9 cellular contexts compared by ENCODE assay signal in genomic region chr10:17512341-17513001, GRCh38. TPM values are rescaled to one million over a fixed set of nuclear protein-coding genes. Genes with fewer than 3 reads are reported as not detected.
A peak's percentile ranks its signal among the peaks of the same experiment; 100 is the strongest.
DNase-seq lines count a peak whose midpoint lies in the region; ATAC-seq and TF ChIP-seq lines count a peak whose summit lies in the region.
"Had no signal": no experiment of that assay in that cellular context is flagged by ENCODE, and none has a peak within 500 bp of the region (broad histone marks: within the 10 kb centered on the region; RNA-seq: fewer than 3 reads in every experiment).

No MANE protein-coding gene starts in this region.

- peak overlapping the region; percentile 75 for H3K14ac ChIP-seq in IMR-90 (replicated peaks; ENCODE audit: low read depth, low read length)

- H3K56ac ChIP-seq in IMR-90 (ENCODE audit: extremely low read depth, insufficient read depth, low read length) = peak overlapping the region; percentile 95

- H3K9me1 ChIP-seq in IMR-90 (ENCODE audit: insufficient read depth, low read length) = peaks cover 13% of the 10 kb centered on the region

- H4K5ac ChIP-seq in IMR-90 (ENCODE audit: low read depth, low read length) = peak overlapping the region; percentile 74

- peak overlapping the region; percentile 54 for H3K27ac Mint-ChIP-seq in mesothelial cell of epicardium
- H3K27ac Mint-ChIP-seq in naive thymus-derived CD8-positive, alpha-beta T cell = peak overlapping the region in 1 of 10 donors; percentile 28
- H3K27ac Mint-ChIP-seq: activated CD8-positive, alpha-beta T cell treated with anti-CD3 and anti-CD28 coated beads, Interleukin-2, amount 10 ng/mL, durations not matched to agents 7 days and 5 days had no signal

- no peak overlapping the region for H2AK9ac ChIP-seq in IMR-90 (replicated peaks; ENCODE audit: low read depth, low read length, poor library complexity)

- ATAC-seq in IMR-90 (ENCODE audit: low read depth) = peak; percentile 93
- ATAC-seq in naive thymus-derived CD8-positive, alpha-beta T cell = no peak
- ATAC-seq: activated CD8-positive, alpha-beta T cell treated with anti-CD3 and anti-CD28 coated beads, Interleukin-2, amount 10 ng/mL, durations not matched to agents 7 days and 5 days had no signal

- no peaks in the 10 kb centered on the region for H3K36me3 Mint-ChIP-seq in mesothelial cell of epicardium
- H3K36me3 Mint-ChIP-seq in naive thymus-derived CD8-positive, alpha-beta T cell = peaks cover 0 to 19% (median 8%) of the 10 kb centered on the region in 3 donors

- peak overlapping the region; percentile 25 to 80 for H4K8ac ChIP-seq in IMR-90 (ENCODE audit: low read depth in 2 of 2, low read length in 2 of 2)

- no TSS peak for BruUV-seq in IMR-90 (replicated peaks; lab: Mats Ljungman, UMichigan)

- H3K4me3 ChIP-seq in IMR-90 (ENCODE audit: insufficient read depth, low read depth, low read length) = peak overlapping the region; percentile 17; the same call in 1 of the 2 replicates

- H2AK5ac ChIP-seq in IMR-90 (ENCODE audit: low read depth, low read length) = 0 out of 2 replicates have a peak overlapping the region, but pooled peaks have one; percentile 38

- no peaks in the 10 kb centered on the region for H3K36me3 ChIP-seq in IMR-90 (ENCODE audit: control insufficient read depth, insufficient read depth, low read length)

- POLR2A ChIA-PET in IMR-90 (lab: Charles Lee; ENCODE audit: unreplicated experiment) = no interaction called here
- POLR2A ChIA-PET in naive thymus-derived CD8-positive, alpha-beta T cell (lab: Charles Lee) = no interaction called here

- intact Hi-C loops in IMR-90 (cut with micrococcal nuclease) = no loop called here

- H4K91ac ChIP-seq in IMR-90 (ENCODE audit: insufficient read depth, low read depth, low read length) = peak overlapping the region; percentile 94

- H3K18ac ChIP-seq in IMR-90 (ENCODE audit: low read depth, low read length) = peak overlapping the region; percentile 90

- peaks cover 16% of the 10 kb centered on the region for H3K9me3 Mint-ChIP-seq in mesothelial cell of epicardium
- H3K9me3 Mint-ChIP-seq in naive thymus-derived CD8-positive, alpha-beta T cell = peaks cover 2 to 20% (median 9%) of the 10 kb centered on the region in 9 donors

- H3K4me1 Mint-ChIP-seq in mesothelial cell of epicardium = peaks cover 14% of the 10 kb centered on the region
- peaks cover 0 to 34% (median 3%) of the 10 kb centered on the region in 4 donors for H3K4me1 Mint-ChIP-seq in naive thymus-derived CD8-positive, alpha-beta T cell

- H2BK5ac ChIP-seq in IMR-90 (ENCODE audit: low read depth, low read length, poor library complexity, severe bottlenecking) = peak overlapping the region; percentile 96

- no peak for TF ChIP-seq POLR2A in IMR-90 (IDR thresholded peaks at IDR 0.05; ENCODE audit: low read depth, low read length)

- dilution Hi-C loops in IMR-90 (cut with HindIII; ENCODE audit: low sequenced_read_pairs, unreplicated experiment) = no loop called here

- H2AFZ ChIP-seq in IMR-90 (replicated peaks; ENCODE audit: low read length, poor library complexity) = peak overlapping the region; percentile 28

- H3K27ac ChIP-seq in IMR-90 (ENCODE audit: insufficient read depth, low read length) = peak overlapping the region; percentile 90

- H3K79me1 ChIP-seq in IMR-90 (ENCODE audit: low read depth in 1 of 2, low read length in 2 of 2) = peaks cover 0 to 6% of the 10 kb centered on the region in 2 experiments; a peak in 2 of 4 replicates

- TF ChIP-seq CTCF in IMR-90 (conservative IDR thresholded peaks at IDR 0.05; ENCODE audit: low read depth, low read length) (no peak), mesothelial cell of epicardium (IDR thresholded peaks at IDR 0.05; ENCODE audit: unreplicated experiment) (no peak)

- H3K27me3 ChIP-seq in IMR-90 (ENCODE audit: control insufficient read depth, insufficient read depth, low read length) = no peaks in the 10 kb centered on the region

- peak overlapping the region; percentile 77 for H3K23ac ChIP-seq in IMR-90 (ENCODE audit: low read depth, low read length)

- peaks cover 13% of the 10 kb centered on the region for H3K4me1 ChIP-seq in IMR-90 (ENCODE audit: control insufficient read depth, insufficient read depth, low read length)

- DNase-seq in CD1c-positive myeloid dendritic cell (ENCODE audit: extremely low spot score) (peak; percentile 9), IMR-90 (peak; percentile 98), dedifferentiated amniotic fluid mesenchymal stem cell (ENCODE audit: extremely low spot score) (peak; percentile 90), mesothelial cell of epicardium (ENCODE audit: low spot score in 2 of 2, unreplicated experiment in 2 of 2) (peak in 1 of 2 experiments; percentile 45), HuH-7 (ENCODE audit: low spot score) (no peak), GF-D8 (lab: John Stamatoyannopoulos, UW) (no peak)
- DNase-seq in stimulated activated CD4-positive, alpha-beta T cell treated with anti-CD3 and anti-CD28 coated beads, Interleukin-1b, Interleukin-23, amount 100 ng/mL, for 48 hours = no peak
- DNase-seq in naive thymus-derived CD8-positive, alpha-beta T cell = no peak
- DNase-seq: activated CD8-positive, alpha-beta T cell treated with anti-CD3 and anti-CD28 coated beads, Interleukin-2, amount 10 ng/mL, durations not matched to agents 7 days and 5 days had no signal

- TF ChIP-seq RAD21 in IMR-90 (IDR thresholded peaks at IDR 0.05; ENCODE audit: low read length) = 0 out of 2 replicates have a peak, but pooled peaks have one; percentile 16

- peak overlapping the region; percentile 81 for H3K4me2 ChIP-seq in IMR-90 (ENCODE audit: low read depth, low read length)

- H2BK15ac ChIP-seq in IMR-90 (ENCODE audit: low read depth, low read length) = peak overlapping the region; percentile 37; the same call in 1 of the 3 replicates

- peak overlapping the region; percentile 93 for H3K4ac ChIP-seq in IMR-90 (ENCODE audit: low read depth, low read length)

- H3K9ac ChIP-seq in IMR-90 (ENCODE audit: low read depth, low read length) = peak overlapping the region; percentile 49; the same call in 1 of the 2 replicates

- no peaks in the 10 kb centered on the region for H4K20me1 ChIP-seq in IMR-90 (ENCODE audit: insufficient read depth, low read length)

- H3K4me3 Mint-ChIP-seq in mesothelial cell of epicardium = no peak overlapping the region
- H3K4me3 Mint-ChIP-seq in naive thymus-derived CD8-positive, alpha-beta T cell = no peak overlapping the region
- H3K4me3 Mint-ChIP-seq: activated CD8-positive, alpha-beta T cell treated with anti-CD3 and anti-CD28 coated beads, Interleukin-2, amount 10 ng/mL, durations not matched to agents 7 days and 5 days had no signal

- in situ Hi-C loops in IMR-90 (cut with MboI; ENCODE audit: low sequenced_read_pairs) = no loop called here

- no peaks in the 10 kb centered on the region for H3K9me3 ChIP-seq in IMR-90 (ENCODE audit: control insufficient read depth, insufficient read depth, low read length)

- CTCF ChIA-PET in IMR-90 (lab: Yijun Ruan, JAX) = no interaction called here

- peak overlapping the region; percentile 99 for H2BK20ac ChIP-seq in IMR-90 (ENCODE audit: low read depth, low read length)

- peak overlapping the region; percentile 98 for H2BK120ac ChIP-seq in IMR-90 (ENCODE audit: low read depth, low read length)

- peaks cover 1% of the 10 kb centered on the region for H3K27me3 Mint-ChIP-seq in mesothelial cell of epicardium (ENCODE audit: low read depth)
- H3K27me3 Mint-ChIP-seq in naive thymus-derived CD8-positive, alpha-beta T cell = peaks cover 0 to 9% (median 6%) of the 10 kb centered on the region in 5 donors

- no CpG with 5 or more reads among the region's 5 CpGs for WGBS in IMR-90 (ENCODE audit: extremely low coverage in 2 of 2, insufficient read length in 1 of 2), 2 experiments

TF ChIP-seq in IMR-90, 13 proteins besides CTCF, POLR2A, EP300 and RAD21:
- TF ChIP-seq CEBPB (IDR thresholded peaks at IDR 0.05; ENCODE audit: low read depth, low read length) (no peak), MXI1 (IDR thresholded peaks at IDR 0.05; ENCODE audit: borderline replicate concordance, low read depth, low read length) (no peak), CHD1 (IDR thresholded peaks at IDR 0.05; ENCODE audit: low read depth, low read length) (no peak), FOS (IDR thresholded peaks at IDR 0.05; ENCODE audit: low read depth, low read length) (peak; percentile 71; the same call in 1 of the 2 replicates)

RNA-seq across cellular contexts. Expression of gene ST8SIA6, which starts 58.1 kb away (rescaled TPM):
- total RNA-seq in IMR-90 (2012; rRNA removed) = 0.18 and 0.56 TPM in 2 replicates
- 0.10 and 0.17 TPM in 2 replicates for polyA plus RNA-seq in IMR-90 (2012; rRNA removed)
- polyA plus RNA-seq in IMR-90 (2012; cell fraction: cytosol; rRNA removed) = 0.03 and 0.05 TPM in 2 replicates
- 0.05 TPM in 1 of 2 replicates, not detected in the other for polyA plus RNA-seq in IMR-90 (2012; cell fraction: nucleus; rRNA removed; ENCODE audit: low replicate concordance)
- total RNA-seq in mesothelial cell of epicardium = 1.4 to 1.7 TPM (median 1.4 TPM) in 3 replicates
- total RNA-seq in naive thymus-derived CD8-positive, alpha-beta T cell = under 1 TPM in 1 of 2 experiments, not detected in 1; 0.33 TPM
- polyA plus RNA-seq in naive thymus-derived CD8-positive, alpha-beta T cell = 1 to 10 TPM in 1 of 3 donors, not detected in 2; 2.4 TPM
- total RNA-seq: activated CD8-positive, alpha-beta T cell treated with anti-CD3 and anti-CD28 coated beads, Interleukin-2, amount 10 ng/mL, durations not matched to agents 7 days and 5 days had no signal

Comparison
In these comparisons a context has a peak if more than half of its experiments do, and no peak if none do; other contexts are left out.
1. DNase-seq: peak in CD1c-positive myeloid dendritic cell (single experiment), IMR-90 (single experiment) and dedifferentiated amniotic fluid mesenchymal stem cell (single experiment); none in stimulated activated CD4-positive, alpha-beta T cell treated with anti-CD3 and anti-CD28 coated beads, Interleukin-1b, Interleukin-23, amount 100 ng/mL, for 48 hours (single experiment), HuH-7 (single experiment), naive thymus-derived CD8-positive, alpha-beta T cell (0 of 10) and GF-D8 (single experiment).